1 cellular context compared by ENCODE assay signal in genomic region chr22:24806663-24807001, GRCh38.
TF ChIP-seq lines count a peak whose summit lies in the region.

No MANE protein-coding gene starts in this region.

TF ChIP-seq in GM23338, 12 proteins besides CTCF, POLR2A, EP300 and RAD21 (continued from another document):
- no peak for TF ChIP-seq ZNF462 (CRISPR knock-in tag; IDR thresholded peaks at IDR 0.05)
